8 cellular contexts compared by ENCODE assay signal in genomic region chr16:1330931-1331711, GRCh38. TPM values are rescaled to one million over a fixed set of nuclear protein-coding genes. Genes with fewer than 3 reads are reported as not detected.
DNase-seq lines count a peak whose midpoint lies in the region; ATAC-seq, FAIRE-seq and TF ChIP-seq lines count a peak whose summit lies in the region.
"Had no signal": no experiment of that assay in that cellular context is flagged by ENCODE, and none has a peak within 500 bp of the region (broad histone marks: within the 10 kb centered on the region; RNA-seq: fewer than 3 reads in every experiment).

No MANE protein-coding gene starts in this region.

- H4K91ac ChIP-seq in H9 (ENCODE audit: insufficient read length, low read depth, low read length) = peak overlapping the region; percentile 7

- POLR2A ChIA-PET in T-cell (lab: Charles Lee) = interaction anchor here in 1 of 2 donors (0.6 kb wide), 1 partner anchor 875 kb away, joined by 3 read pairs; no protein-coding TSS in a partner anchor

- no peaks in the 10 kb centered on the region for H4K20me1 ChIP-seq in H9 (ENCODE audit: control insufficient read depth, insufficient read depth, insufficient read length)

- H3K4me3 ChIP-seq in kidney (ENCODE audit: low read length in 2 of 2) = peak overlapping the region; percentile 40 to 56

- H3K4me1 Mint-ChIP-seq in H9 = peaks cover 12 to 22% of the 10 kb centered on the region in 2 experiments
- peaks cover 6 to 22% (median 18%) of the 10 kb centered on the region in 3 donors for H3K4me1 Mint-ChIP-seq in T-cell
- peaks cover 47% of the 10 kb centered on the region for H3K4me1 Mint-ChIP-seq in stimulated activated memory B cell treated with anti-CD40 and anti-IgM and Interleukin-4, amounts not matched to agents 10 μg/mL and 1 μg/mL and 100 μg/mL, for 72 hours

- no peak overlapping the region; the same call in 1 of the 2 replicates for H2BK15ac ChIP-seq in H9 (ENCODE audit: low read depth, low read length)

- WGBS in H9 (ENCODE audit: extremely low coverage, insufficient read length, low lambda C conversion rate) = no CpG with 5 or more reads among the region's 22 CpGs

- no peaks in the 10 kb centered on the region for H3K9me3 ChIP-seq in H9 (ENCODE audit: control insufficient read depth, low read depth, low read length)
- H3K9me3 ChIP-seq in kidney (ENCODE audit: control insufficient read depth in 1 of 2, low read length in 2 of 2) = no peaks in the 10 kb centered on the region

- no peak overlapping the region for H2BK5ac ChIP-seq in H9 (ENCODE audit: insufficient read length, low read length)

- no peak overlapping the region for H3T11ph ChIP-seq in H9 (ENCODE audit: low read length)

- no peak overlapping the region for H3K27ac ChIP-seq in H9 (ENCODE audit: insufficient read length, low read depth, low read length)
- H3K27ac ChIP-seq in kidney (ENCODE audit: low read depth in 2 of 2, low read length in 2 of 2) = peak overlapping the region; percentile 74 to 76

- no peaks in the 10 kb centered on the region for H3K79me1 ChIP-seq in H9 (ENCODE audit: insufficient read depth, low read depth, low read length, poor library complexity, severe bottlenecking)

- H4K8ac ChIP-seq in H9 (replicated peaks; ENCODE audit: insufficient read length, low read depth, low read length) = no peak overlapping the region

- DNase-seq in H9 = no peak
- DNase-seq in T-cell = no peak
- peak; percentile 81 for DNase-seq in kidney
- DNase-seq in activated CD8-positive, alpha-beta memory T cell treated with anti-CD3 and anti-CD28 coated beads for 24 hours = no peak
- DNase-seq in cerebellar nuclear complex (lab: John Stamatoyannopoulos, UW) = no peak
- DNase-seq in activated CD4-positive, alpha-beta T cell treated with anti-CD3 and anti-CD28 coated beads, Interleukin-2, amount 50 U/mL, for 4 hours = no peak
- DNase-seq: NCI-H2107 had no signal

- H3K9me3 Mint-ChIP-seq in H9 (no peaks in the 10 kb centered on the region), T-cell (no peaks in the 10 kb centered on the region)
- no peaks in the 10 kb centered on the region for H3K9me3 Mint-ChIP-seq in stimulated activated memory B cell treated with anti-CD40 and anti-IgM and Interleukin-4, amounts not matched to agents 10 μg/mL and 1 μg/mL and 100 μg/mL, for 72 hours

- H2BK12ac ChIP-seq in H9 (ENCODE audit: insufficient read length, low read depth, low read length) = peak overlapping the region; percentile 95

- H2BK120ac ChIP-seq in H9 (ENCODE audit: low read depth, low read length, poor library complexity, severe bottlenecking) = no peak overlapping the region

- H3K27ac Mint-ChIP-seq in H9 (peak overlapping the region in 2 of 3 experiments; percentile 44 to 95; a peak in 2 of 7 replicates), T-cell (peak overlapping the region; percentile 52 to 63)
- H3K27ac Mint-ChIP-seq in stimulated activated memory B cell treated with anti-CD40 and anti-IgM and Interleukin-4, amounts not matched to agents 10 μg/mL and 1 μg/mL and 100 μg/mL, for 72 hours = peak overlapping the region; percentile 88

- H3K36me3 Mint-ChIP-seq in H9 (ENCODE audit: insufficient read depth in 1 of 3, low read depth in 3 of 3) = no peaks in the 10 kb centered on the region
- H3K36me3 Mint-ChIP-seq in T-cell = peaks cover 4% of the 10 kb centered on the region
- H3K36me3 Mint-ChIP-seq in stimulated activated memory B cell treated with anti-CD40 and anti-IgM and Interleukin-4, amounts not matched to agents 10 μg/mL and 1 μg/mL and 100 μg/mL, for 72 hours = no peaks in the 10 kb centered on the region

- peak overlapping the region; percentile 73 for H3K4me2 ChIP-seq in H9 (ENCODE audit: insufficient read depth, insufficient read length, low read length)

- H3K27me3 Mint-ChIP-seq in H9 (ENCODE audit: low read depth) = peaks cover 33% of the 10 kb centered on the region
- peaks cover 4 to 24% of the 10 kb centered on the region in 2 donors for H3K27me3 Mint-ChIP-seq in T-cell
- H3K27me3 Mint-ChIP-seq in stimulated activated memory B cell treated with anti-CD40 and anti-IgM and Interleukin-4, amounts not matched to agents 10 μg/mL and 1 μg/mL and 100 μg/mL, for 72 hours = peaks cover 18% of the 10 kb centered on the region

- no peak overlapping the region for H3K23ac ChIP-seq in H9 (ENCODE audit: insufficient read length, low read depth, low read length)

- H2AK5ac ChIP-seq in H9 (ENCODE audit: insufficient read length, low read length) = no peak overlapping the region

- no peak for TF ChIP-seq CTCF in H9 (conservative IDR thresholded peaks at IDR 0.05)
- no peak for TF ChIP-seq CTCF in kidney (IDR thresholded peaks at IDR 0.05; ENCODE audit: borderline replicate concordance, extremely low read depth, insufficient read depth)

- CTCF ChIA-PET in T-cell (lab: Charles Lee) = interaction anchor here (0.6 to 0.7 kb wide), 2 partner anchors 20 to 22 kb away, joined by 3 to 7 read pairs; no protein-coding TSS in a partner anchor

- H2AFZ ChIP-seq in H9 (ENCODE audit: low read length) = no peak overlapping the region

- peak overlapping the region; percentile 69 for H3K14ac ChIP-seq in H9 (ENCODE audit: insufficient read depth, low read length)

- H3K9ac ChIP-seq in H9 (ENCODE audit: extremely low read depth, insufficient read length, low read length) = no peak overlapping the region
- H3K9ac ChIP-seq in kidney (ENCODE audit: low read length in 2 of 2) = peak overlapping the region in 1 of 2 donors; percentile 73

- H3K56ac ChIP-seq in H9 (ENCODE audit: insufficient read length, low read depth, low read length) = no peak overlapping the region

- no peak for FAIRE-seq in kidney (lab: Jason Lieb, UNC)

- H4K5ac ChIP-seq in H9 (ENCODE audit: insufficient read length, low read depth, low read length) = no peak overlapping the region

- H3K4ac ChIP-seq in H9 (ENCODE audit: low read depth, low read length) = no peak overlapping the region; the same call in 1 of the 2 replicates

- intact Hi-C loops in kidney (cut with DNase I) = no loop called here

- no peak overlapping the region for H2BK20ac ChIP-seq in H9 (ENCODE audit: low read depth, low read length, poor library complexity, severe bottlenecking)

- no peaks in the 10 kb centered on the region for H3K36me3 ChIP-seq in kidney (ENCODE audit: control insufficient read depth in 1 of 2, insufficient read depth in 2 of 2, low read length in 2 of 2)

- no peaks in the 10 kb centered on the region for H3K4me1 ChIP-seq in H9 (ENCODE audit: insufficient read depth, low read length)
- peaks cover 12 to 13% of the 10 kb centered on the region in 2 donors for H3K4me1 ChIP-seq in kidney (ENCODE audit: control insufficient read depth in 1 of 2, insufficient read depth in 1 of 2, low read depth in 1 of 2, low read length in 2 of 2)

- peak overlapping the region; percentile 54 to 84; a peak in 4 of 5 replicates for H3K4me3 Mint-ChIP-seq in H9
- peak overlapping the region; percentile 54 to 79 (median 64) for H3K4me3 Mint-ChIP-seq in T-cell
- peak overlapping the region; percentile 76 for H3K4me3 Mint-ChIP-seq in stimulated activated memory B cell treated with anti-CD40 and anti-IgM and Interleukin-4, amounts not matched to agents 10 μg/mL and 1 μg/mL and 100 μg/mL, for 72 hours

- H3K18ac ChIP-seq in H9 (ENCODE audit: insufficient read length, low read depth, low read length) = peak overlapping the region; percentile 53

- no peaks in the 10 kb centered on the region for H3K79me2 ChIP-seq in H9 (ENCODE audit: insufficient read depth, low read length)

- H3K27me3 ChIP-seq in H9 (ENCODE audit: insufficient read depth, low read length) = peaks cover 16% of the 10 kb centered on the region; the same call in 1 of the 2 replicates

- ATAC-seq in T-cell (replicated peaks in 1 of 4) = no peak
- ATAC-seq in stimulated activated memory B cell treated with anti-CD40 and anti-IgM and Interleukin-4, amounts not matched to agents 10 μg/mL and 1 μg/mL and 100 μg/mL, for 72 hours = no peak

- peaks cover 20% of the 10 kb centered on the region for H3K23me2 ChIP-seq in H9 (ENCODE audit: insufficient read length, low read depth, low read length, poor library complexity, severe bottlenecking)

RNA-seq across cellular contexts. Expression of gene BAIAP3, which starts 2.3 kb away (rescaled TPM):
- total RNA-seq in H9 (2021) = 5.9 and 6.8 TPM in 2 replicates
- 10 to 100 TPM in 4 of 5 donors, 1 to 10 TPM in 1; 9.1 to 12.8 (median 12.7) TPM for total RNA-seq in T-cell
- total RNA-seq in kidney = 8.0 TPM
- 8.2 TPM for polyA plus RNA-seq in kidney (ENCODE audit: insufficient read depth, low read depth, low replicate concordance)

RNA-seq across cellular contexts. Expression of gene TSR3, which starts 20.6 kb away (rescaled TPM):
- 58.8 and 65.0 TPM in 2 replicates for total RNA-seq in H9 (2021)
- total RNA-seq in T-cell = 10 to 100 TPM; 25.4 to 53.1 (median 48.1) TPM
- 44.8 TPM for total RNA-seq in kidney
- 95.4 TPM for polyA plus RNA-seq in kidney (ENCODE audit: insufficient read depth, low read depth, low replicate concordance)

RNA-seq across cellular contexts. Expression of gene GNPTG, which starts 20.6 kb away (rescaled TPM):
- 29.4 and 29.7 TPM in 2 replicates for total RNA-seq in H9 (2021)
- 10 to 100 TPM; 42.6 to 66.5 (median 63.1) TPM for total RNA-seq in T-cell
- 88.7 TPM for total RNA-seq in kidney
- polyA plus RNA-seq in kidney (ENCODE audit: insufficient read depth, low read depth, low replicate concordance) = 138 TPM

RNA-seq across cellular contexts. Expression of gene UBE2I, which starts 21.7 kb away (rescaled TPM):
- 286 and 290 TPM in 2 replicates for total RNA-seq in H9 (2021)
- total RNA-seq in T-cell = 100 to 1,000 TPM; 173 to 247 (median 190) TPM
- total RNA-seq in kidney = 97.1 TPM
- 62.2 TPM for polyA plus RNA-seq in kidney (ENCODE audit: insufficient read depth, low read depth, low replicate concordance)
